In the genomic region with DNA sequence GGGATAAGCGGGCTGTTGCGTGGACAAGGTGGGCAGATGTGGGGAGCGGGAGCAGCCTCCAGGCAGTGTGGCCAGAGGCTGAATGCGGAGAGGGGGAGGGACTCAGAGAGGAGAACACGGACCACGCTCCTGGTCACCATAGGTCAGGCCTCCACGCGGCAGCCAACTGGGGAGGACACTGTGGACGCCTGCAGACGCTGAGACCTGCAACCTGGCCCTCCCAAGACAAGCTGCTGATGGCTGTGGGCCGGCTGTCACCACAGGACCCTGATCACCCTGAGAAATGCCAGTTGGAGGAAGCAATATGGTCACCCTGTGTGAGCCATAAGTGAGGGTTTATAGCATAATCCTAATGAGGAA, we compare ENCODE assay signal across 2 cellular contexts.
TF ChIP-seq lines count a peak whose summit lies in the region.

No MANE protein-coding gene starts in this region.

TF ChIP-seq in GM12878, 131 proteins besides CTCF, POLR2A, EP300 and RAD21:
- TF ChIP-seq NBN (IDR thresholded peaks at IDR 0.05), result no peak
- TF ChIP-seq PAX5 (IDR thresholded peaks at IDR 0.05; ENCODE audit: borderline replicate concordance, low read depth, low read length), result peak; percentile 1; the same call in 1 of the 2 replicates

TF ChIP-seq in HepG2, 621 proteins besides CTCF, POLR2A, EP300 and RAD21:
- TF ChIP-seq PITX1 (CRISPR knock-in tag; IDR thresholded peaks at IDR 0.05) (no peak), ZNF10 (CRISPR knock-in tag; IDR thresholded peaks at IDR 0.05; ENCODE audit: borderline replicate concordance, low read depth) (no peak), SMAD3 (CRISPR knock-in tag; IDR thresholded peaks at IDR 0.05) (no peak), SOX5 (CRISPR knock-in tag; IDR thresholded peaks at IDR 0.05; ENCODE audit: borderline replicate concordance) (no peak), ZBTB38 (CRISPR knock-in tag; IDR thresholded peaks at IDR 0.05) (0 out of 2 replicates have a peak, but pooled peaks have one; percentile 36), NR1H2 (CRISPR knock-in tag; IDR thresholded peaks at IDR 0.05; ENCODE audit: borderline replicate concordance, low read depth) (no peak)
- TF ChIP-seq, protein P1, sequence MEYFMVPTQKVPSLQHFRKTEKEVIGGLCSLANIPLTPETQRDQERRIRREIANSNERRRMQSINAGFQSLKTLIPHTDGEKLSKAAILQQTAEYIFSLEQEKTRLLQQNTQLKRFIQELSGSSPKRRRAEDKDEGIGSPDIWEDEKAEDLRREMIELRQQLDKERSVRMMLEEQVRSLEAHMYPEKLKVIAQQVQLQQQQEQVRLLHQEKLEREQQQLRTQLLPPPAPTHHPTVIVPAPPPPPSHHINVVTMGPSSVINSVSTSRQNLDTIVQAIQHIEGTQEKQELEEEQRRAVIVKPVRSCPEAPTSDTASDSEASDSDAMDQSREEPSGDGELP (IDR thresholded peaks at IDR 0.05; ENCODE audit: borderline replicate concordance, low read depth), result no peak
